16 cellular contexts compared by ENCODE assay signal in genomic region chr7:35908305-35909223, GRCh38.
DNase-seq lines count a peak whose midpoint lies in the region; ATAC-seq and TF ChIP-seq lines count a peak whose summit lies in the region.
"Had no signal": no experiment of that assay in that cellular context is flagged by ENCODE, and none has a peak within 500 bp of the region (broad histone marks: within the 10 kb centered on the region; RNA-seq: fewer than 3 reads in every experiment).

No MANE protein-coding gene starts in this region.

- H3K36me3 ChIP-seq in ascending aorta (peaks cover 8 to 16% of the 10 kb centered on the region in 2 donors), aorta (ENCODE audit: control insufficient read depth in 1 of 2, insufficient read depth in 2 of 2, low read length in 1 of 2) (no peaks in the 10 kb centered on the region)

- peak overlapping the region in 1 of 2 donors; percentile 11 for H3K27ac Mint-ChIP-seq in stimulated activated naive CD8-positive, alpha-beta T cell treated with anti-CD3 and anti-CD28 coated beads, Interleukin-15, amount 100 ng/mL, for 72 hours
- H3K27ac Mint-ChIP-seq in naive thymus-derived CD8-positive, alpha-beta T cell, result peak overlapping the region in 9 of 10 donors; percentile 27 to 80 (median 59)

- peaks cover 18% of the 10 kb centered on the region for H3K4me1 Mint-ChIP-seq in stimulated activated naive CD8-positive, alpha-beta T cell treated with anti-CD3 and anti-CD28 coated beads, Interleukin-15, amount 100 ng/mL, for 72 hours
- peaks cover 2 to 18% (median 13%) of the 10 kb centered on the region in 4 donors for H3K4me1 Mint-ChIP-seq in naive thymus-derived CD8-positive, alpha-beta T cell

- H3K4me3 ChIP-seq in dorsolateral prefrontal cortex (peak overlapping the region in 6 of 59 donors; percentile 2 to 21 (median 8)), ascending aorta (no peak overlapping the region), aorta (ENCODE audit: low read length in 2 of 2) (no peak overlapping the region)
- H3K4me3 ChIP-seq: GM23248, transverse colon had no signal

- CTCF ChIA-PET in GM10248 (lab: Yijun Ruan, JAX), result interaction anchor here (1.1 to 2.9 kb wide), 8 partner anchors 8 to 410 kb away, joined by 3 to 25 read pairs (median 6); no protein-coding TSS in a partner anchor

- peak overlapping the region in 58 of 59 donors; percentile 25 to 90 (median 79) for H3K27ac ChIP-seq in dorsolateral prefrontal cortex
- no peak overlapping the region for H3K27ac ChIP-seq in ascending aorta
- H3K27ac ChIP-seq in aorta (ENCODE audit: low read depth in 1 of 2, low read length in 2 of 2), result no peak overlapping the region
- H3K27ac ChIP-seq: GM23248 had no signal

- H3K9me3 Mint-ChIP-seq in stimulated activated naive CD8-positive, alpha-beta T cell treated with anti-CD3 and anti-CD28 coated beads, Interleukin-15, amount 100 ng/mL, for 72 hours, result no peaks in the 10 kb centered on the region
- peaks cover 0 to 4% (median 0%) of the 10 kb centered on the region in 9 donors for H3K9me3 Mint-ChIP-seq in naive thymus-derived CD8-positive, alpha-beta T cell

- WGBS in aorta, 2 donors, result 26 to 30% methylated on average over 11 of the region's 11 CpGs

- ATAC-seq in stimulated activated naive CD8-positive, alpha-beta T cell treated with anti-CD3 and anti-CD28 coated beads, Interleukin-15, amount 100 ng/mL, for 72 hours, result peak; percentile 39
- no peak for ATAC-seq in stimulated activated naive CD8-positive, alpha-beta T cell treated with anti-CD3 and anti-CD28 coated beads, Interleukin-15, Interleukin-2, amounts not matched to agents 100 U/mL and 50 U/mL, for 24 hours
- peak; percentile 40 to 52 for ATAC-seq in naive thymus-derived CD8-positive, alpha-beta T cell
- ATAC-seq in aorta (ENCODE audit: low FRiP score), result no peak

- H3K27me3 ChIP-seq in dorsolateral prefrontal cortex (no peaks in the 10 kb centered on the region), ascending aorta (no peaks in the 10 kb centered on the region), aorta (ENCODE audit: control insufficient read depth in 1 of 2, insufficient read depth in 2 of 2, low read length in 1 of 2) (no peaks in the 10 kb centered on the region)
- H3K27me3 ChIP-seq: transverse colon had no signal

- H3K9me3 ChIP-seq in ascending aorta (no peaks in the 10 kb centered on the region), aorta (ENCODE audit: control insufficient read depth, low read length) (no peaks in the 10 kb centered on the region)
- H3K9me3 ChIP-seq: transverse colon had no signal

- H3K27me3 Mint-ChIP-seq in stimulated activated naive CD8-positive, alpha-beta T cell treated with anti-CD3 and anti-CD28 coated beads, Interleukin-15, amount 100 ng/mL, for 72 hours, result no peaks in the 10 kb centered on the region
- H3K27me3 Mint-ChIP-seq in naive thymus-derived CD8-positive, alpha-beta T cell, result no peaks in the 10 kb centered on the region

- no peak for DNase-seq in stimulated activated naive CD8-positive, alpha-beta T cell treated with anti-CD3 and anti-CD28 coated beads, Interleukin-15, amount 100 ng/mL, for 72 hours
- no peak for DNase-seq in stimulated activated naive CD8-positive, alpha-beta T cell treated with anti-CD3 and anti-CD28 coated beads, Interleukin-15, Interleukin-2, amounts not matched to agents 100 U/mL and 50 U/mL, for 24 hours
- peak in 6 of 10 donors; percentile 12 to 64 (median 42) for DNase-seq in dorsolateral prefrontal cortex
- peak in 1 of 10 donors; percentile 3 for DNase-seq in naive thymus-derived CD8-positive, alpha-beta T cell
- no peak for DNase-seq in NCI-H82 (lab: John Stamatoyannopoulos, UW)
- no peak for DNase-seq in ascending aorta (ENCODE audit: low spot score in 2 of 2)
- no peak for DNase-seq in aorta
- DNase-seq in GM10248 (ENCODE audit: extremely low spot score), result no peak
- DNase-seq: activated naive CD4-positive, alpha-beta T cell; central memory CD4-positive, alpha-beta T cell; DMS153; GM23248; NCI-H146; OCI-M1; stimulated activated CD4-positive, alpha-beta T cell treated with anti-CD3 and anti-CD28 coated beads, Interleukin-2, amount 100 ng/mL, for 24 hours; transverse colon had no signal

- H3K36me3 Mint-ChIP-seq in naive thymus-derived CD8-positive, alpha-beta T cell, result peaks cover 6 to 37% (median 22%) of the 10 kb centered on the region in 3 donors

- TF ChIP-seq CTCF in dorsolateral prefrontal cortex (IDR thresholded peaks at IDR 0.05 in 54 of 56, conservative IDR thresholded peaks at IDR 0.05 in 2 of 56; ENCODE audit: low read depth in 1 of 56, partially characterized antibody in 56 of 56) (no peak), ascending aorta (IDR thresholded peaks at IDR 0.05) (no peak), GM10248 (IDR thresholded peaks at IDR 0.05; ENCODE audit: control extremely low read depth, extremely low read depth, low read depth, missing control alignments) (no peak)

- H3K4me3 Mint-ChIP-seq in stimulated activated naive CD8-positive, alpha-beta T cell treated with anti-CD3 and anti-CD28 coated beads, Interleukin-15, amount 100 ng/mL, for 72 hours, result no peak overlapping the region
- H3K4me3 Mint-ChIP-seq in naive thymus-derived CD8-positive, alpha-beta T cell, result no peak overlapping the region

- H3K4me1 ChIP-seq in ascending aorta (peaks cover 0 to 2% of the 10 kb centered on the region in 2 donors), aorta (ENCODE audit: control insufficient read depth in 1 of 2, insufficient read depth in 2 of 2, low read length in 2 of 2) (no peaks in the 10 kb centered on the region)
- H3K4me1 ChIP-seq: transverse colon had no signal

- POLR2A ChIA-PET in naive thymus-derived CD8-positive, alpha-beta T cell (lab: Charles Lee), result no interaction called here
- POLR2A ChIA-PET in GM10248 (lab: Yijun Ruan, JAX), result no interaction called here

- intact Hi-C loops in dorsolateral prefrontal cortex (cut with DNase I), result loop anchor here (10.0 kb wide), 2 partner anchors 104 to 284 kb away; partner anchors contain the start of gene SEPTIN7 (in 1 of the 2)
- intact Hi-C loops in ascending aorta (cut with DNase I), result loop anchor here (5.0 to 10.0 kb wide), 2 partner anchors 106 to 396 kb away; partner anchors contain the start of gene SEPTIN7
- intact Hi-C loops in aorta (cut with DNase I), result loop anchor here (5.0 to 10.0 kb wide), 2 partner anchors 201 to 274 kb away; no protein-coding TSS in a partner anchor

Comparison
In these comparisons a context has a peak if more than half of its experiments do, and no peak if none do; other contexts are left out.
1. ATAC-seq: peak in stimulated activated naive CD8-positive, alpha-beta T cell treated with anti-CD3 and anti-CD28 coated beads, Interleukin-15, amount 100 ng/mL, for 72 hours (single experiment) and naive thymus-derived CD8-positive, alpha-beta T cell (2 of 2); none in stimulated activated naive CD8-positive, alpha-beta T cell treated with anti-CD3 and anti-CD28 coated beads, Interleukin-15, Interleukin-2, amounts not matched to agents 100 U/mL and 50 U/mL, for 24 hours (single experiment) and aorta (single experiment).
2. DNase-seq: peak in dorsolateral prefrontal cortex (6 of 10); none in stimulated activated naive CD8-positive, alpha-beta T cell treated with anti-CD3 and anti-CD28 coated beads, Interleukin-15, amount 100 ng/mL, for 72 hours (0 of 2), stimulated activated naive CD8-positive, alpha-beta T cell treated with anti-CD3 and anti-CD28 coated beads, Interleukin-15, Interleukin-2, amounts not matched to agents 100 U/mL and 50 U/mL, for 24 hours (single experiment), NCI-H82 (single experiment), ascending aorta (0 of 2), aorta (0 of 2) and GM10248 (single experiment).
3. H3K27ac ChIP-seq: peak in dorsolateral prefrontal cortex (58 of 59); none in ascending aorta (0 of 2) and aorta (0 of 2).